ENCODE assay signal across 13 cellular contexts in genomic region chr9:129078691-129079503, GRCh38. TPM values are rescaled to one million over a fixed set of nuclear protein-coding genes. Genes with fewer than 3 reads are reported as not detected.
DNase-seq lines count a peak whose midpoint lies in the region; ATAC-seq and TF ChIP-seq lines count a peak whose summit lies in the region.
"Had no signal": no experiment of that assay in that cellular context is flagged by ENCODE, and none has a peak within 500 bp of the region (broad histone marks: within the 10 kb centered on the region; RNA-seq: fewer than 3 reads in every experiment).

No MANE protein-coding gene starts in this region.

- H3K36me3 ChIP-seq in naive thymus-derived CD4-positive, alpha-beta T cell (ENCODE audit: control insufficient read depth in 2 of 3, insufficient read depth in 3 of 3, low read length in 3 of 3) = peaks cover 0 to 13% (median 0%) of the 10 kb centered on the region in 3 experiments

- ATAC-seq in CD4-positive, alpha-beta T cell (ENCODE audit: poor library complexity) = no peak
- ATAC-seq in naive thymus-derived CD4-positive, alpha-beta T cell = no peak
- ATAC-seq: sciatic nerve, SK-N-SH treated with all-trans-retinoic acid at 6 μM for 48 hours had no signal

- no peaks in the 10 kb centered on the region for H3K9me3 ChIP-seq in CD4-positive, alpha-beta T cell (ENCODE audit: control insufficient read depth, low read length)
- no peaks in the 10 kb centered on the region for H3K9me3 ChIP-seq in naive thymus-derived CD4-positive, alpha-beta T cell (ENCODE audit: control insufficient read depth in 2 of 3, low read length in 3 of 3)
- H3K9me3 ChIP-seq: testis had no signal

- no peak for TF ChIP-seq CTCF in CD4-positive, alpha-beta T cell (IDR thresholded peaks at IDR 0.05)
- TF ChIP-seq CTCF in brain (conservative IDR thresholded peaks at IDR 0.05) = no peak

- no peaks in the 10 kb centered on the region for H3K27me3 Mint-ChIP-seq in CD4-positive, alpha-beta T cell
- H3K27me3 Mint-ChIP-seq in brain = peaks cover 3% of the 10 kb centered on the region
- H3K27me3 Mint-ChIP-seq in naive thymus-derived CD4-positive, alpha-beta T cell = no peaks in the 10 kb centered on the region

- peaks cover 20 to 25% of the 10 kb centered on the region in 2 donors for H3K4me1 ChIP-seq in naive thymus-derived CD4-positive, alpha-beta T cell (ENCODE audit: control insufficient read depth in 2 of 2, insufficient read depth in 2 of 2, low read length in 2 of 2)

- no peaks in the 10 kb centered on the region for H3K36me3 Mint-ChIP-seq in CD4-positive, alpha-beta T cell (ENCODE audit: low read depth)
- H3K36me3 Mint-ChIP-seq in brain = no peaks in the 10 kb centered on the region
- H3K36me3 Mint-ChIP-seq in naive thymus-derived CD4-positive, alpha-beta T cell = no peaks in the 10 kb centered on the region

- DNase-seq in CD4-positive, alpha-beta T cell = no peak
- peak; percentile 74 for DNase-seq in HuH-7 (ENCODE audit: low spot score)
- DNase-seq in naive thymus-derived CD4-positive, alpha-beta T cell = no peak
- no peak for DNase-seq in glomerular visceral epithelial cell (ENCODE audit: extremely low spot score)
- no peak for DNase-seq in stimulated activated CD4-positive, alpha-beta T cell treated with anti-CD3 and anti-CD28 coated beads, Interleukin-4, amount 100 ng/mL, for 4 hours
- DNase-seq in DMS79 treated with DMSO at 0.1 percent for 48 hours (lab: John Stamatoyannopoulos, UW) = no peak
- no peak for DNase-seq in hypothalamus (lab: John Stamatoyannopoulos, UW)
- DNase-seq: amniotic stem cell, NCI-H2171 treated with DMSO at 0.1 percent for 48 hours, testis had no signal

- H3K4me1 Mint-ChIP-seq in CD4-positive, alpha-beta T cell (ENCODE audit: low read depth) = peaks cover 29% of the 10 kb centered on the region
- H3K4me1 Mint-ChIP-seq in brain = peaks cover 39% of the 10 kb centered on the region
- peaks cover 6 to 36% (median 26%) of the 10 kb centered on the region in 7 donors for H3K4me1 Mint-ChIP-seq in naive thymus-derived CD4-positive, alpha-beta T cell

- POLR2A ChIA-PET in CD4-positive, alpha-beta T cell (lab: Charles Lee) = interaction anchor here (2.4 kb wide), 1 partner anchor 10 kb away, joined by 25 read pairs; no protein-coding TSS in a partner anchor
- POLR2A ChIA-PET in naive thymus-derived CD4-positive, alpha-beta T cell (lab: Charles Lee) = interaction anchor here (0.7 to 1.3 kb wide), 2 partner anchors 10 to 32 kb away, joined by 3 read pairs; partner anchors contain the start of gene CRAT

- peak overlapping the region; percentile 51 for H3K4me3 Mint-ChIP-seq in CD4-positive, alpha-beta T cell
- peak overlapping the region; percentile 90 to 96 (median 91) for H3K4me3 Mint-ChIP-seq in brain
- H3K4me3 Mint-ChIP-seq in naive thymus-derived CD4-positive, alpha-beta T cell = peak overlapping the region in 9 of 10 donors; percentile 36 to 94 (median 88)

- intact Hi-C loops in CD4-positive, alpha-beta T cell (cut with DNase I, micrococcal nuclease) = no loop called here
- intact Hi-C loops in naive thymus-derived CD4-positive, alpha-beta T cell (cut with micrococcal nuclease) = no loop called here

- H3K4me3 ChIP-seq in naive thymus-derived CD4-positive, alpha-beta T cell (ENCODE audit: low read length) = no peak overlapping the region
- H3K4me3 ChIP-seq: testis had no signal

- H3K27me3 ChIP-seq in CD4-positive, alpha-beta T cell (ENCODE audit: control insufficient read depth, insufficient read depth, low read length) = no peaks in the 10 kb centered on the region
- no peaks in the 10 kb centered on the region for H3K27me3 ChIP-seq in naive thymus-derived CD4-positive, alpha-beta T cell (ENCODE audit: control insufficient read depth in 2 of 2, insufficient read depth in 2 of 2, low read length in 2 of 2)
- H3K27me3 ChIP-seq: testis had no signal

- CTCF ChIA-PET in CD4-positive, alpha-beta T cell (lab: Charles Lee) = no interaction called here
- CTCF ChIA-PET in naive thymus-derived CD4-positive, alpha-beta T cell (lab: Charles Lee) = interaction anchor here (0.6 kb wide), 1 partner anchor 569 kb away, joined by 3 read pairs; no protein-coding TSS in a partner anchor

- no peak overlapping the region for H3K27ac Mint-ChIP-seq in CD4-positive, alpha-beta T cell
- H3K27ac Mint-ChIP-seq in brain = no peak overlapping the region
- H3K27ac Mint-ChIP-seq in naive thymus-derived CD4-positive, alpha-beta T cell = peak overlapping the region in 1 of 9 donors; percentile 71

- no peaks in the 10 kb centered on the region for H3K9me3 Mint-ChIP-seq in CD4-positive, alpha-beta T cell
- H3K9me3 Mint-ChIP-seq in brain = no peaks in the 10 kb centered on the region
- H3K9me3 Mint-ChIP-seq in naive thymus-derived CD4-positive, alpha-beta T cell = peaks cover 0 to 4% (median 0%) of the 10 kb centered on the region in 11 donors

- no peak overlapping the region for H3K27ac ChIP-seq in CD4-positive, alpha-beta T cell (ENCODE audit: low read depth, low read length)
- no peak overlapping the region for H3K27ac ChIP-seq in naive thymus-derived CD4-positive, alpha-beta T cell (ENCODE audit: low read depth, low read length)
- H3K27ac ChIP-seq: testis had no signal

RNA-seq across cellular contexts. Expression of gene DOLPP1, which starts 2.0 kb away (rescaled TPM):
- 1 to 10 TPM; 2.7 to 3.6 TPM for total RNA-seq in CD4-positive, alpha-beta T cell
- 40.8 TPM for polyA plus RNA-seq in brain (ENCODE audit: insufficient read depth, low read depth, low replicate concordance)
- 10 to 100 TPM in 3 of 5 experiments, 1 to 10 TPM in 2; 5.7 to 17.1 (median 11.9) TPM for total RNA-seq in naive thymus-derived CD4-positive, alpha-beta T cell
- polyA plus RNA-seq in naive thymus-derived CD4-positive, alpha-beta T cell = 10 to 100 TPM; 10.5 to 12.3 TPM

RNA-seq across cellular contexts. Expression of gene CRAT, which starts 31.7 kb away (rescaled TPM):
- total RNA-seq in CD4-positive, alpha-beta T cell = 1 to 10 TPM; 7.1 to 9.4 TPM
- 75.0 TPM for polyA plus RNA-seq in brain (ENCODE audit: insufficient read depth, low read depth, low replicate concordance)
- total RNA-seq in naive thymus-derived CD4-positive, alpha-beta T cell = 10 to 100 TPM in 4 of 5 experiments, 1 to 10 TPM in 1; 7.2 to 15.6 (median 11.4) TPM
- polyA plus RNA-seq in naive thymus-derived CD4-positive, alpha-beta T cell = 10 to 100 TPM; 10.7 to 20.1 TPM

RNA-seq across cellular contexts. Expression of gene PTPA, which starts 32.3 kb away (rescaled TPM):
- 10 to 100 TPM; 21.6 to 23.3 TPM for total RNA-seq in CD4-positive, alpha-beta T cell
- polyA plus RNA-seq in brain (ENCODE audit: insufficient read depth, low read depth, low replicate concordance) = 334 TPM
- 100 to 1,000 TPM in 1 of 5 experiments, 10 to 100 TPM in 4; 45.0 to 110 (median 52.3) TPM for total RNA-seq in naive thymus-derived CD4-positive, alpha-beta T cell
- polyA plus RNA-seq in naive thymus-derived CD4-positive, alpha-beta T cell = 10 to 100 TPM; 12.6 to 13.8 TPM

RNA-seq across cellular contexts. Expression of gene MIGA2, which starts 42.5 kb away (rescaled TPM):
- 10 to 100 TPM; 53.2 to 56.9 TPM for total RNA-seq in CD4-positive, alpha-beta T cell
- polyA plus RNA-seq in brain (ENCODE audit: insufficient read depth, low read depth, low replicate concordance) = 15.0 TPM
- 10 to 100 TPM; 50.0 to 73.4 (median 60.7) TPM for total RNA-seq in naive thymus-derived CD4-positive, alpha-beta T cell
- polyA plus RNA-seq in naive thymus-derived CD4-positive, alpha-beta T cell = 10 to 100 TPM in 1 of 2 donors, 1 to 10 TPM in 1; 7.1 to 15.2 TPM

RNA-seq across cellular contexts. Expression of gene SH3GLB2, which starts 50.8 kb away (rescaled TPM):
- 10 to 100 TPM; 65.6 to 69.1 TPM for total RNA-seq in CD4-positive, alpha-beta T cell
- polyA plus RNA-seq in brain (ENCODE audit: insufficient read depth, low read depth, low replicate concordance) = 285 TPM
- 100 to 1,000 TPM in 2 of 5 experiments, 10 to 100 TPM in 3; 76.3 to 106 (median 86.2) TPM for total RNA-seq in naive thymus-derived CD4-positive, alpha-beta T cell
- polyA plus RNA-seq in naive thymus-derived CD4-positive, alpha-beta T cell = 10 to 100 TPM; 22.5 to 31.7 TPM
